ENCODE assay signal across 15 cellular contexts in the genomic region with DNA sequence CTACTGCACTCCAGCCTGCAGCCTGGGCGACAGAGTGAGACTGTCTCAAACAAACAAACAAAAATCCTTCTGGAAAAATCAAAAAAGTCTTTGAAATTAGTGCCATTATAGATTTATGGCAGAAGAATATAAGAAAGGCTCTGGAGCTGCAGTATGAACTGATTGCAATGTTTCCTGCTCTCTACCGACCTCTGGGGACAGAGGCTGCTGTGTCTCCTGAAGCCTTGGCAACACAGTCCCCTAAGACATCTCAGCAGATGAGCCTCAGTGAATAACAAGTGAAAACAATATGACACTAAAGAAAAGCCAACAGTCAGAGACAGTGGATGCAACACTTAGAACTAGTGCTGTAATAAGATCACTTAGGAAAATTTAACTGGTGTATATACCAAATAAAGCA.
A peak's percentile ranks its signal among the peaks of the same experiment; 100 is the strongest.
DNase-seq lines count a peak whose midpoint lies in the region; ATAC-seq, FAIRE-seq and TF ChIP-seq lines count a peak whose summit lies in the region.
"Had no signal": no experiment of that assay in that cellular context is flagged by ENCODE, and none has a peak within 500 bp of the region (broad histone marks: within the 10 kb centered on the region; RNA-seq: fewer than 3 reads in every experiment).

No MANE protein-coding gene starts in this region.

- intact Hi-C loops in GM12878 (cut with micrococcal nuclease; ENCODE audit: unreplicated experiment): no loop called here

- H3K9me3 Mint-ChIP-seq in nephron progenitor cell: peaks cover 7% of the 10 kb centered on the region

- no peaks in the 10 kb centered on the region for H3K36me3 ChIP-seq in GM12878 (ENCODE audit: control insufficient read depth in 2 of 2, insufficient read depth in 2 of 2, low read length in 1 of 2)
- H3K36me3 ChIP-seq: sigmoid colon, thyroid gland had no signal

- CTCF ChIA-PET in GM12878 (lab: Yijun Ruan, JAX): interaction anchor here (0.6 to 0.7 kb wide), 3 partner anchors 91 to 1067 kb away, joined by 3 read pairs; no protein-coding TSS in a partner anchor

- 7% methylated on average over 2 of the region's 2 CpGs for WGBS in GM12878 (ENCODE audit: insufficient coverage, insufficient replicate concordance, low lambda C conversion rate, missing lambda C conversion rate)

- H3K4me2 ChIP-seq in GM12878 (ENCODE audit: control insufficient read depth, insufficient read depth): no peak overlapping the region

- BruUV-seq in GM12878 (replicated peaks; lab: Mats Ljungman, UMichigan): no TSS peak

- RAD21 ChIA-PET in GM12878 (lab: Charles Lee; ENCODE audit: unreplicated experiment): no interaction called here

- SMC1A ChIA-PET in GM12878 (lab: Charles Lee; ENCODE audit: uncharacterized antibody, unreplicated experiment): interaction anchor here (0.8 kb wide), 1 partner anchor 12 kb away, joined by 3 read pairs; no protein-coding TSS in a partner anchor

- no peaks in the 10 kb centered on the region for H3K36me3 Mint-ChIP-seq in nephron progenitor cell (ENCODE audit: low read depth)

- in situ Hi-C loops in GM12878 (cut with MboI): no loop called here

- H2AFZ ChIP-seq in GM12878 (ENCODE audit: control insufficient read depth, low read depth, low read length): no peak overlapping the region

- no peak overlapping the region for H3K27ac Mint-ChIP-seq in nephron progenitor cell

- no peaks in the 10 kb centered on the region for H4K20me1 ChIP-seq in GM12878 (ENCODE audit: control insufficient read depth, insufficient read depth)

- no peak for FAIRE-seq in GM12878 (lab: Jason Lieb, UNC)
- FAIRE-seq: astrocyte had no signal

- H3K4me1 Mint-ChIP-seq in nephron progenitor cell: no peaks in the 10 kb centered on the region

- H3K27me3 Mint-ChIP-seq in nephron progenitor cell (ENCODE audit: low read depth, poor library complexity): peaks cover 11% of the 10 kb centered on the region

- TF ChIP-seq CTCF in GM12878 (IDR thresholded peaks at IDR 0.05 in 2 of 3, conservative IDR thresholded peaks at IDR 0.05 in 1 of 3; ENCODE audit: control insufficient read depth in 2 of 3, extremely low read depth in 1 of 3, insufficient read depth in 1 of 3, low read depth in 3 of 3, low read length in 3 of 3) (peak in 2 of 3 experiments; percentile 34 to 36; a peak in 3 of 6 replicates), nephron progenitor cell (IDR thresholded peaks at IDR 0.05) (peak; percentile 13)

- H3K27me3 ChIP-seq in GM12878 (replicated peaks in 1 of 2; ENCODE audit: control insufficient read depth in 2 of 2, insufficient read depth in 2 of 2, low read length in 1 of 2): no peaks in the 10 kb centered on the region
- H3K27me3 ChIP-seq: thyroid gland had no signal

- no peak overlapping the region for H3K4me3 ChIP-seq in GM12878
- H3K4me3 ChIP-seq: sigmoid colon, thyroid gland had no signal

- no peak for TF ChIP-seq POLR2A in GM12878 (IDR thresholded peaks at IDR 0.05; ENCODE audit: low read depth, low read length)

- no peaks in the 10 kb centered on the region for H3K4me1 ChIP-seq in GM12878 (ENCODE audit: control insufficient read depth, insufficient read depth, low read length)
- H3K4me1 ChIP-seq: sigmoid colon, thyroid gland had no signal

- ATAC-seq in GM12878: peak; percentile 45; the same call in 2 of the 3 replicates
- ATAC-seq: activated T-cell treated with anti-CD3 and anti-CD28 coated beads, Interleukin-2, amount 50 U/mL, for 4 hours had no signal

- peak in 2 of 3 experiments; percentile 7 to 37 for DNase-seq in NCI-H1417 (lab: John Stamatoyannopoulos, UW)
- no peak for DNase-seq in NCI-H1417 treated with DMSO at 0.1 percent for 48 hours (lab: John Stamatoyannopoulos, UW)
- DNase-seq in Kasumi-1 (lab: John Stamatoyannopoulos, UW): peak; percentile 24 to 30
- DNase-seq in GM12878 (ENCODE audit: low read depth, low spot score): no peak
- no peak for DNase-seq in nephron progenitor cell
- no peak for DNase-seq in nucleus accumbens (lab: John Stamatoyannopoulos, UW)
- no peak for DNase-seq in UCSD-AML1 (lab: John Stamatoyannopoulos, UW; ENCODE audit: unreplicated experiment)
- DNase-seq in T-helper 1 cell: no peak
- DNase-seq: activated T-cell treated with anti-CD3 and anti-CD28 coated beads, Interleukin-2, amount 50 U/mL, for 4 hours; hypothalamus; midbrain; NCI-H1048; sigmoid colon; thyroid gland had no signal

- TF ChIP-seq RAD21 in GM12878 (IDR thresholded peaks at IDR 0.05; ENCODE audit: insufficient read depth, low read depth, low read length): 0 out of 2 replicates have a peak, but pooled peaks have one; percentile 18

- no peak overlapping the region for H3K9ac ChIP-seq in GM12878 (ENCODE audit: control insufficient read depth, insufficient read depth, low read length)

- POLR2A ChIA-PET in GM12878 (lab: Charles Lee): no interaction called here

- no peak overlapping the region for H3K27ac ChIP-seq in GM12878 (ENCODE audit: control insufficient read depth, insufficient read depth)
- H3K27ac ChIP-seq: sigmoid colon, thyroid gland had no signal

- no peak overlapping the region for H3K4me3 Mint-ChIP-seq in nephron progenitor cell
- H3K4me3 Mint-ChIP-seq: activated T-cell treated with anti-CD3 and anti-CD28 coated beads, Interleukin-2, amount 50 U/mL, for 4 hours had no signal

- no peak for TF ChIP-seq EP300 in GM12878 (IDR thresholded peaks at IDR 0.05; ENCODE audit: borderline replicate concordance in 1 of 2, control insufficient read depth in 1 of 2, low read depth in 2 of 2, low read length in 2 of 2)

- no peaks in the 10 kb centered on the region for H3K79me2 ChIP-seq in GM12878 (ENCODE audit: control insufficient read depth, insufficient read depth, low read length)

- H3K9me3 ChIP-seq in GM12878 (replicated peaks; ENCODE audit: control insufficient read depth, insufficient read depth, low read length): no peaks in the 10 kb centered on the region; the same call in 2 of the 3 replicates
- H3K9me3 ChIP-seq: sigmoid colon, thyroid gland had no signal

TF ChIP-seq in GM12878, 131 proteins besides CTCF, POLR2A, EP300 and RAD21:
- TF ChIP-seq DPF2 (IDR thresholded peaks at IDR 0.05) (no peak), SMC3 (IDR thresholded peaks at IDR 0.05; ENCODE audit: borderline replicate concordance, low read length) (peak; percentile 23; the same call in 1 of the 2 replicates)

Comparison
In these comparisons a context has a peak if more than half of its experiments do, and no peak if none do; other contexts are left out.
1. DNase-seq: peak in NCI-H1417 (2 of 3) and Kasumi-1 (2 of 2); none in NCI-H1417 treated with DMSO at 0.1 percent for 48 hours (single experiment), GM12878 (single experiment), nephron progenitor cell (single experiment), nucleus accumbens (0 of 56), UCSD-AML1 (single experiment) and T-helper 1 cell (0 of 5).